8 cellular contexts compared by ENCODE assay signal in the genomic region with DNA sequence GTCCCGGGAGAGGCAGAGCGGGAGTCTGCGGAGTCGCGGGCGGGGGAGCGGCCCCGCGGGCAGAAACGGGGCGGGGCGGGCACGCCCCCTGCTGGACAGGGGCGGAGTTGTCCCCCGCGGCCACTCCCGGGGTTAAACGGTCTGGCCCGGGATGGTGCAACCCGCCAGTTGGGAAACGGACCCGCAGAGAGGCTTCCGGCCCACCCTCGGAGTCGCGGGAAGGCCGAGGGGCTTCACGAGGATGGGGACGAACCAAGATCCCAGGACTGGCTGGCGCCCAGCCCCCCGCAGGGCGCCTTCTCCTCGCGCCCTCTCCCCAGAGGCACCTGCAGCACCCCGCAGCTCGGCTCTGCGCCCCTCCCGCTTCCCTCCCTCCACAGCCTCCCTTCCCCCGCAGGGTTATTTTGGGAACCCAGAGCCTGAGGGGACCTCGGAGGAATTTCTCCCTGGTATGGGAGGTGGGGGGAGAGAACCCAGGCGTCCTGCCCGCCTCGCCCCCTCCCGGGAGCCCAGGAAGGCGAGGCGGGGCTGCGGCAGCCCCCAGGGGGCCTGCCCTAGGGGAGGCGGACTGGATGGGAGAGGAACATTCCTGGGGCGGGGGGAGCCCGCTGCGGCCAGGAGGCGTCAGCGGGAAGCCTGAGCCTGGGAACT. TPM values are rescaled to one million over a fixed set of nuclear protein-coding genes. Genes with fewer than 3 reads are reported as not detected.
DNase-seq lines count a peak whose midpoint lies in the region; ATAC-seq, FAIRE-seq and TF ChIP-seq lines count a peak whose summit lies in the region.

No MANE protein-coding gene starts in this region.

- peak overlapping the region; percentile 83 for H2AFZ ChIP-seq in mammary epithelial cell (ENCODE audit: low read depth, low read length)

- H3K36me3 ChIP-seq in HUES6 (ENCODE audit: control insufficient read depth, insufficient read depth, low read length) (no peaks in the 10 kb centered on the region), mammary epithelial cell (ENCODE audit: insufficient read depth, low read length) (no peaks in the 10 kb centered on the region), kidney (ENCODE audit: control insufficient read depth in 1 of 2, insufficient read depth in 2 of 2, low read length in 2 of 2) (no peaks in the 10 kb centered on the region)

- H3K4me1 ChIP-seq in HUES6 (ENCODE audit: control insufficient read depth, insufficient read depth, low read length) (peaks cover 38% of the 10 kb centered on the region), mammary epithelial cell (ENCODE audit: insufficient read depth, low read length) (peaks cover 24% of the 10 kb centered on the region), kidney (ENCODE audit: control insufficient read depth in 1 of 2, insufficient read depth in 1 of 2, low read depth in 1 of 2, low read length in 2 of 2) (peaks cover 3 to 10% of the 10 kb centered on the region in 2 donors)

- FAIRE-seq in kidney (lab: Jason Lieb, UNC), result no peak

- DNase-seq in DMS53 (lab: John Stamatoyannopoulos, UW), result peak; percentile 68
- DNase-seq in mammary epithelial cell, result peak; percentile 28
- DNase-seq in kidney, result peak; percentile 96
- peak; percentile 54 to 65 (median 60) for DNase-seq in stimulated activated CD4-positive, alpha-beta T cell treated with anti-CD3 and anti-CD28 coated beads, Interleukin-1b, Interleukin-23, amount 100 ng/mL, for 24 hours (ENCODE audit: low read depth in 4 of 4, low spot score in 1 of 4)

- peak overlapping the region; percentile 97 for H3K4me2 ChIP-seq in mammary epithelial cell (ENCODE audit: insufficient read depth, low read depth, low read length)

- intact Hi-C loops in mammary epithelial cell (cut with micrococcal nuclease) (loop anchor here (2.0 to 5.0 kb wide), 3 partner anchors 54 to 191 kb away; no protein-coding TSS in a partner anchor), kidney (cut with DNase I) (no loop called here)

- H3K4me3 ChIP-seq in HUES6 (ENCODE audit: low read depth, low read length) (peak overlapping the region; percentile 51), mammary epithelial cell (replicated peaks in 1 of 3; ENCODE audit: insufficient read depth in 1 of 3, low read depth in 2 of 3, low read length in 3 of 3) (peak overlapping the region; percentile 26 to 47 (median 34)), kidney (ENCODE audit: low read length in 2 of 2) (peak overlapping the region in 1 of 2 donors; percentile 48)

- TF ChIP-seq CTCF in VCaP (conservative IDR thresholded peaks at IDR 0.05) (peak; percentile 100), mammary epithelial cell (conservative IDR thresholded peaks at IDR 0.05 in 1 of 2, IDR thresholded peaks at IDR 0.05 in 1 of 2; ENCODE audit: extremely low read depth in 1 of 2, insufficient read depth in 1 of 2, low read depth in 1 of 2, low read length in 2 of 2) (peak; percentile 45 to 81), kidney (IDR thresholded peaks at IDR 0.05; ENCODE audit: borderline replicate concordance, extremely low read depth, insufficient read depth) (peak; percentile 56)

- no peak overlapping the region for H3K27ac ChIP-seq in HUES6 (ENCODE audit: low read depth, low read length)
- peak overlapping the region; percentile 18; the same call in 1 of the 2 replicates for H3K27ac ChIP-seq in VCaP
- no peak overlapping the region for H3K27ac ChIP-seq in mammary epithelial cell (ENCODE audit: insufficient read depth, low read depth, low read length)
- peak overlapping the region; percentile 5 to 67 for H3K27ac ChIP-seq in kidney (ENCODE audit: low read depth in 2 of 2, low read length in 2 of 2)

- in situ Hi-C loops in mammary epithelial cell (cut with MboI; ENCODE audit: low sequenced_read_pairs in 2 of 2), result no loop called here

- H3K9me3 ChIP-seq in HUES6 (ENCODE audit: control insufficient read depth, insufficient read depth, low read depth, low read length) (no peaks in the 10 kb centered on the region), mammary epithelial cell (replicated peaks; ENCODE audit: insufficient read depth, low read length) (no peaks in the 10 kb centered on the region), kidney (ENCODE audit: control insufficient read depth in 1 of 2, low read length in 2 of 2) (no peaks in the 10 kb centered on the region)

- H3K79me2 ChIP-seq in mammary epithelial cell (ENCODE audit: insufficient read depth, low read length), result no peaks in the 10 kb centered on the region

- no peak for ATAC-seq in GM18858 (IDR thresholded peaks at IDR 0.05; ENCODE audit: unreplicated experiment)
- ATAC-seq in HG02588 (IDR thresholded peaks at IDR 0.05; ENCODE audit: unreplicated experiment), result no peak

- H3K9ac ChIP-seq in HUES6 (ENCODE audit: low read length) (peak overlapping the region; percentile 12), mammary epithelial cell (ENCODE audit: insufficient read depth, low read length) (no peak overlapping the region), kidney (ENCODE audit: low read length in 2 of 2) (no peak overlapping the region)

- dilution Hi-C loops in mammary epithelial cell (cut with HindIII; ENCODE audit: low sequenced_read_pairs), result no loop called here

- no peaks in the 10 kb centered on the region for H4K20me1 ChIP-seq in mammary epithelial cell (ENCODE audit: insufficient read depth, low read length)

- H3K27me3 ChIP-seq in HUES6 (ENCODE audit: control insufficient read depth, insufficient read depth, low read length), result peaks cover 66% of the 10 kb centered on the region
- H3K27me3 ChIP-seq in mammary epithelial cell (ENCODE audit: insufficient read depth, low read length), result peaks cover 18% of the 10 kb centered on the region

- CTCF ChIA-PET in mammary epithelial cell (lab: Charles Lee; ENCODE audit: low non-redundant PET), result interaction anchor here (0.6 to 0.7 kb wide), 2 partner anchors 33 to 44 kb away, joined by 3 read pairs; no protein-coding TSS in a partner anchor

- WGBS in mammary epithelial cell (ENCODE audit: low coverage, missing lambda C conversion rate), result no CpG with 5 or more reads among the region's 53 CpGs

- no TSS peak for BruUV-seq in mammary epithelial cell (replicated peaks; lab: Mats Ljungman, UMichigan)

RNA-seq across cellular contexts. Expression of a gene that starts 0.9 kb away (rescaled TPM):
- total RNA-seq in mammary epithelial cell, result 1 to 10 TPM in 1 of 2 donors, under 1 TPM in 1; 0.26 to 4.8 TPM
- polyA plus RNA-seq in mammary epithelial cell, result not detected
- not detected for polyA minus RNA-seq in mammary epithelial cell
- 42.6 TPM for total RNA-seq in kidney
- 14.1 TPM for polyA plus RNA-seq in kidney (ENCODE audit: insufficient read depth, low read depth, low replicate concordance)

RNA-seq across cellular contexts. Expression of a gene that starts 16.7 kb away (rescaled TPM):
- total RNA-seq in mammary epithelial cell (1 to 10 TPM in 1 of 2 donors, under 1 TPM in 1; 0.50 to 1.1 TPM), kidney (8.6 TPM)
- polyA plus RNA-seq in mammary epithelial cell (0.06 TPM), kidney (ENCODE audit: insufficient read depth, low read depth, low replicate concordance) (2.5 TPM)
- not detected for polyA minus RNA-seq in mammary epithelial cell

RNA-seq across cellular contexts. Expression of a gene that starts 20.1 kb away (rescaled TPM):
- total RNA-seq in mammary epithelial cell (10 to 100 TPM in 1 of 2 donors, 1 to 10 TPM in 1; 4.5 to 18.8 TPM), kidney (13.3 TPM)
- polyA plus RNA-seq in mammary epithelial cell (0.01 TPM), kidney (ENCODE audit: insufficient read depth, low read depth, low replicate concordance) (22.0 TPM)
- not detected for polyA minus RNA-seq in mammary epithelial cell

RNA-seq across cellular contexts. Expression of a gene that starts 35.3 kb away (rescaled TPM):
- total RNA-seq in mammary epithelial cell, result 100 to 1,000 TPM; 115 to 294 TPM
- 79.4 TPM for polyA plus RNA-seq in mammary epithelial cell
- polyA minus RNA-seq in mammary epithelial cell, result 212 TPM
- 320 TPM for total RNA-seq in kidney
- polyA plus RNA-seq in kidney (ENCODE audit: insufficient read depth, low read depth, low replicate concordance), result 87.5 TPM

RNA-seq across cellular contexts. Expression of a gene that starts 59.9 kb away (rescaled TPM):
- total RNA-seq in mammary epithelial cell (10 to 100 TPM; 15.4 to 15.5 TPM), kidney (12.5 TPM)
- polyA plus RNA-seq in mammary epithelial cell (7.9 TPM), kidney (ENCODE audit: insufficient read depth, low read depth, low replicate concordance) (15.4 TPM)
- polyA minus RNA-seq in mammary epithelial cell, result 41.4 TPM

Comparison
In these comparisons a context has a peak if more than half of its experiments do, and no peak if none do; other contexts are left out.
1. DNase-seq: peak in every context shown above with its lines; median percentile 96 in kidney; 68 in DMS53; 60 in stimulated activated CD4-positive, alpha-beta T cell treated with anti-CD3 and anti-CD28 coated beads, Interleukin-1b, Interleukin-23, amount 100 ng/mL, for 24 hours; 28 in mammary epithelial cell.
2. H3K27ac ChIP-seq: peak in VCaP (single experiment) and kidney (2 of 2); none in HUES6 (single experiment) and mammary epithelial cell (single experiment).
3. Peak in every context shown above with its lines, with median percentiles within 50 percentile points of each other: CTCF ChIP-seq.